ENCODE assay signal across 8 cellular contexts in the genomic region with DNA sequence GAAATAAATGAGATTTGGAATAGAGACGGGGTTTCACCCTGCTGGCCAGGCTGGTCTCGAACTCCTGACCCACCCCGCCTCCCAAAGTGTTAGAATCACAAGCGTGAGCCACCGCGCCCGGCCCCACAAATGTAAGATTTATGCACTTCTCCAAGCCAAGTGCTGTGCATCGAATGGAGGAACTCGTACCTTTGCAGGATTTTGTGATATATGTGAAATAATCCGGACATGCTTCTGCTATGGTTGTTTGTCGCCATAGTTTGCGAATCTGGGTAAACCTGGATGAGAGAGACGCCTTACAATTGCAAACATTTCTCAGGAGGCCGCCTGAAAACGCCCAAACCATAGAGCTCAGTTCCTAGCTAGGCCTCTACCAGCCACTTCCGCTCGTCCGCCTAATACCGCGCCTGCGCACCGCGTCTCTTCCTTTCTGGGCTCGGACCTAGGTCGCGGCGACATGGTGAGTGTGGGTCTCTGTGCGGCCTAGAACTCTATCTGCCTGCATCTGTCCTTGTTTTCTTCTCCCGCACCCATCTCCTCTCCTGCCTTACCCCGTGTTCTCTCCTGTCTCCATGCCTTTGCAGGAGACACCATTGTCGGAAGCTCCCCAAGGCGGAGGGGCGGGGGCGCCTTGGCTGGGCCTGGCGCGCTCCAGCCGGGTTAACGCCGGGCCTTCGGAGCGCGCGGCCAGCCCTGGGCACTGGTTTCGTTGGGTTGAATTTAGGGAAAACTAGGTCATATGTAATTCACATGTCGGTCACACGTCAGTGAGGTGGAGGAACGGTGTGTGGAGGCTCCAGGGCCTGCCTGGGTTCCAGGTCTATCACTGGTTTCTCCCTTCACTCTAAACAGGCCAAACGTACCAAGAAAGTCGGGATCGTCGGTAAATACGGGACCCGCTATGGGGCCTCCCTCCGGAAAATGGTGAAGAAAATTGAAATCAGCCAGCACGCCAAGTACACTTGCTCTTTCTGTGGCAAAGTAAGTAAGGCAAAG. TPM values are rescaled to one million over a fixed set of nuclear protein-coding genes. Genes with fewer than 3 reads are reported as not detected.
DNase-seq lines count a peak whose midpoint lies in the region; ATAC-seq and TF ChIP-seq lines count a peak whose summit lies in the region.

A gene (plus strand): TSS at position 427 of the 996 bp plus-strand sequence. CDS start 31 bp downstream, at position 458.

- H3K36me3 ChIP-seq in MG63 = peaks cover 51% of the 10 kb centered on the region

- H3K4ac ChIP-seq in H9 (ENCODE audit: low read depth, low read length) = no peak within 1 kb of the TSS; the same call in 1 of the 2 replicates

- H3K9me3 Mint-ChIP-seq in H9 (peaks cover 1 to 3% of the 10 kb centered on the region in 2 experiments; a peak in 1 of 5 replicates), nephron progenitor cell (no peaks in the 10 kb centered on the region)
- H3K9me3 Mint-ChIP-seq in stimulated activated naive CD8-positive, alpha-beta T cell treated with anti-CD3 and anti-CD28 coated beads, Interleukin-15, amount 100 ng/mL, for 72 hours = no peaks in the 10 kb centered on the region

- H3K27ac ChIP-seq in H9 (ENCODE audit: insufficient read length, low read depth, low read length) = peak within 1 kb of the TSS; percentile 19

- no peak for TF ChIP-seq CTCF in H9 (conservative IDR thresholded peaks at IDR 0.05)
- TF ChIP-seq CTCF in nephron progenitor cell (IDR thresholded peaks at IDR 0.05) = no peak

- peak within 1 kb of the TSS; percentile 82 for H3K18ac ChIP-seq in H9 (ENCODE audit: insufficient read length, low read depth, low read length)

- H3K79me1 ChIP-seq in H9 (ENCODE audit: insufficient read depth, low read depth, low read length, poor library complexity, severe bottlenecking) = peaks cover 6% of the 10 kb centered on the region

- peak; percentile 98 for DNase-seq in ELR (ENCODE audit: low read depth)
- DNase-seq in H9 = peak; percentile 93
- peak; percentile 93 for DNase-seq in MG63
- peak; percentile 77 for DNase-seq in SHP77 treated with DMSO at 0.1 percent for 48 hours (lab: John Stamatoyannopoulos, UW)
- peak; percentile 95 for DNase-seq in activated effector memory CD4-positive, alpha-beta T cell treated with anti-CD3 and anti-CD28 coated beads, Interleukin-2, amount 50 U/mL, for 16 hours
- DNase-seq in fibroblast of the conjunctiva (ENCODE audit: low read depth) = peak; percentile 95
- peak; percentile 88 for DNase-seq in nephron progenitor cell
- DNase-seq in stimulated activated naive CD8-positive, alpha-beta T cell treated with anti-CD3 and anti-CD28 coated beads, Interleukin-15, amount 100 ng/mL, for 72 hours = peak; percentile 88 to 93

- H2AK5ac ChIP-seq in H9 (ENCODE audit: insufficient read length, low read length) = no peak within 1 kb of the TSS

- H2BK20ac ChIP-seq in H9 (ENCODE audit: low read depth, low read length, poor library complexity, severe bottlenecking) = no peak within 1 kb of the TSS

- H3K23me2 ChIP-seq in H9 (ENCODE audit: insufficient read length, low read depth, low read length, poor library complexity, severe bottlenecking) = peaks cover 7% of the 10 kb centered on the region

- H3K9ac ChIP-seq in H9 (ENCODE audit: extremely low read depth, insufficient read length, low read length) = peak within 1 kb of the TSS; percentile 100

- H3K36me3 Mint-ChIP-seq in H9 (ENCODE audit: insufficient read depth in 1 of 3, low read depth in 3 of 3) (peaks cover 43 to 51% (median 48%) of the 10 kb centered on the region in 3 experiments), nephron progenitor cell (ENCODE audit: low read depth) (peaks cover 45% of the 10 kb centered on the region)

- peaks cover 38 to 41% of the 10 kb centered on the region in 2 experiments for H3K4me1 Mint-ChIP-seq in H9
- peaks cover 73% of the 10 kb centered on the region for H3K4me1 Mint-ChIP-seq in nephron progenitor cell
- peaks cover 65% of the 10 kb centered on the region for H3K4me1 Mint-ChIP-seq in stimulated activated naive CD8-positive, alpha-beta T cell treated with anti-CD3 and anti-CD28 coated beads, Interleukin-15, amount 100 ng/mL, for 72 hours

- no peaks in the 10 kb centered on the region for H3K9me3 ChIP-seq in H9 (ENCODE audit: control insufficient read depth, low read depth, low read length)
- H3K9me3 ChIP-seq in MG63 = no peaks in the 10 kb centered on the region

- no peak within 1 kb of the TSS for H4K91ac ChIP-seq in H9 (ENCODE audit: insufficient read length, low read depth, low read length)

- peak within 1 kb of the TSS; percentile 83 for H3K23ac ChIP-seq in H9 (ENCODE audit: insufficient read length, low read depth, low read length)

- H3K4me1 ChIP-seq in H9 (ENCODE audit: insufficient read depth, low read length) = peaks cover 3% of the 10 kb centered on the region; the same call in 1 of the 2 replicates

- H3K79me2 ChIP-seq in H9 (ENCODE audit: insufficient read depth, low read length) = peaks cover 13% of the 10 kb centered on the region; the same call in 1 of the 2 replicates

- no peak within 1 kb of the TSS for H3T11ph ChIP-seq in H9 (ENCODE audit: low read length)

- peak within 1 kb of the TSS; percentile 86 for H4K5ac ChIP-seq in H9 (ENCODE audit: insufficient read length, low read depth, low read length)

- H3K27me3 Mint-ChIP-seq in H9 (ENCODE audit: low read depth) = no peaks in the 10 kb centered on the region
- no peaks in the 10 kb centered on the region for H3K27me3 Mint-ChIP-seq in nephron progenitor cell (ENCODE audit: low read depth, poor library complexity)
- H3K27me3 Mint-ChIP-seq in stimulated activated naive CD8-positive, alpha-beta T cell treated with anti-CD3 and anti-CD28 coated beads, Interleukin-15, amount 100 ng/mL, for 72 hours = no peaks in the 10 kb centered on the region

- no peak within 1 kb of the TSS for H2BK120ac ChIP-seq in H9 (ENCODE audit: low read depth, low read length, poor library complexity, severe bottlenecking)

- peak within 1 kb of the TSS; percentile 96 for H3K4me2 ChIP-seq in H9 (ENCODE audit: insufficient read depth, insufficient read length, low read length)

- peak within 1 kb of the TSS; percentile 90 for H2AFZ ChIP-seq in H9 (ENCODE audit: low read length)

- peak within 1 kb of the TSS; percentile 76 for H2BK5ac ChIP-seq in H9 (ENCODE audit: insufficient read length, low read length)

- no peak within 1 kb of the TSS for H2BK12ac ChIP-seq in H9 (ENCODE audit: insufficient read length, low read depth, low read length)

- H4K8ac ChIP-seq in H9 (replicated peaks; ENCODE audit: insufficient read length, low read depth, low read length) = peak within 1 kb of the TSS; percentile 81

- H3K27me3 ChIP-seq in H9 (ENCODE audit: insufficient read depth, low read length) (no peaks in the 10 kb centered on the region), MG63 (no peaks in the 10 kb centered on the region)

- peak within 1 kb of the TSS; percentile 77 for H3K56ac ChIP-seq in H9 (ENCODE audit: insufficient read length, low read depth, low read length)

- peak within 1 kb of the TSS; percentile 95 to 98 for H3K4me3 Mint-ChIP-seq in H9
- peak within 1 kb of the TSS; percentile 99 for H3K4me3 Mint-ChIP-seq in nephron progenitor cell
- peak within 1 kb of the TSS; percentile 87 to 92 for H3K4me3 Mint-ChIP-seq in stimulated activated naive CD8-positive, alpha-beta T cell treated with anti-CD3 and anti-CD28 coated beads, Interleukin-15, amount 100 ng/mL, for 72 hours

- ATAC-seq in stimulated activated naive CD8-positive, alpha-beta T cell treated with anti-CD3 and anti-CD28 coated beads, Interleukin-15, amount 100 ng/mL, for 72 hours = peak; percentile 98

- H3K4me3 ChIP-seq in MG63 = peak within 1 kb of the TSS; percentile 73

- H2BK15ac ChIP-seq in H9 (ENCODE audit: low read depth, low read length) = no peak within 1 kb of the TSS

- H4K20me1 ChIP-seq in H9 (ENCODE audit: control insufficient read depth, insufficient read depth, insufficient read length) = no peaks in the 10 kb centered on the region

- WGBS in H9 (ENCODE audit: extremely low coverage, insufficient read length, low lambda C conversion rate) = no CpG with 5 or more reads among the region's 55 CpGs

- H3K27ac Mint-ChIP-seq in H9 (peak within 1 kb of the TSS; percentile 98 to 99 (median 98)), nephron progenitor cell (peak within 1 kb of the TSS; percentile 100)
- H3K27ac Mint-ChIP-seq in stimulated activated naive CD8-positive, alpha-beta T cell treated with anti-CD3 and anti-CD28 coated beads, Interleukin-15, amount 100 ng/mL, for 72 hours = peak within 1 kb of the TSS; percentile 97 to 99

- H3K14ac ChIP-seq in H9 (ENCODE audit: insufficient read depth, low read length) = peak within 1 kb of the TSS; percentile 93

RNA-seq across cellular contexts. Expression of the gene that starts here (rescaled TPM):
- 3,719 and 3,769 TPM in 2 replicates for total RNA-seq in H9 (2021)
- total RNA-seq in MG63 (2014; rRNA removed; shearing (Covaris generic); ENCODE audit: low replicate concordance) = 528 and 2,080 TPM in 2 replicates

Comparison
In these comparisons a context has a peak if more than half of its experiments do, and no peak if none do; other contexts are left out.
1. Peak in every context shown above with its lines: DNase-seq, ATAC-seq, H3K4me3 ChIP-seq and H3K27ac ChIP-seq.